14 cellular contexts compared by ENCODE assay signal in genomic region chr17:65166785-65167184, GRCh38. TPM values are rescaled to one million over a fixed set of nuclear protein-coding genes. Genes with fewer than 3 reads are reported as not detected.
DNase-seq lines count a peak whose midpoint lies in the region; ATAC-seq and TF ChIP-seq lines count a peak whose summit lies in the region.
"Had no signal": no experiment of that assay in that cellular context is flagged by ENCODE, and none has a peak within 500 bp of the region (broad histone marks: within the 10 kb centered on the region; RNA-seq: fewer than 3 reads in every experiment).

No MANE protein-coding gene starts in this region.

- no peaks in the 10 kb centered on the region for H3K27me3 Mint-ChIP-seq in type B pancreatic cell

- peak overlapping the region; percentile 62 for H3K27ac Mint-ChIP-seq in type B pancreatic cell
- H3K27ac Mint-ChIP-seq: CD4-positive, CD25-positive, alpha-beta regulatory T cell; HFFc6 had no signal

- intact Hi-C loops in left ventricle myocardium superior (cut with micrococcal nuclease): no loop called here

- ATAC-seq in left ventricle myocardium superior: no peak
- ATAC-seq: HepG2 had no signal

- in situ Hi-C loops in ACHN (cut with HindIII; ENCODE audit: low pct_ligation_motif_present, low pct_unique_long_range_greater_than_20kb, low sequenced_read_pairs): no loop called here

- H3K4me3 Mint-ChIP-seq in type B pancreatic cell: peak overlapping the region; percentile 45
- H3K4me3 Mint-ChIP-seq: CD4-positive, CD25-positive, alpha-beta regulatory T cell; HFFc6 had no signal

- H3K9me3 Mint-ChIP-seq in type B pancreatic cell: no peaks in the 10 kb centered on the region
- H3K9me3 Mint-ChIP-seq: CD4-positive, CD25-positive, alpha-beta regulatory T cell; HFFc6 had no signal

- H3K36me3 Mint-ChIP-seq in type B pancreatic cell: no peaks in the 10 kb centered on the region
- H3K36me3 Mint-ChIP-seq: CD4-positive, CD25-positive, alpha-beta regulatory T cell had no signal

- peaks cover 6% of the 10 kb centered on the region for H3K4me1 Mint-ChIP-seq in type B pancreatic cell (ENCODE audit: unreplicated experiment)

- DNase-seq in NCI-H1694 treated with DMSO at 0.1 percent for 48 hours (lab: John Stamatoyannopoulos, UW) (peak; percentile 7), NCI-H1694 (lab: John Stamatoyannopoulos, UW) (no peak), amniotic epithelial cell (ENCODE audit: low read depth) (peak; percentile 6), left kidney (ENCODE audit: low read depth, low spot score) (peak; percentile 34), type B pancreatic cell (ENCODE audit: extremely low spot score, unreplicated experiment) (no peak), left ventricle myocardium superior (no peak), ACHN (no peak), SK-N-DZ (ENCODE audit: low spot score) (no peak)
- DNase-seq: Calu3; CD4-positive, CD25-positive, alpha-beta regulatory T cell; DMS 273 treated with DMSO at 0.1 percent for 48 hours; HCEC 1CT; HFFc6 had no signal

- TF ChIP-seq CTCF in type B pancreatic cell (conservative IDR thresholded peaks at IDR 0.05): no peak

RNA-seq across cellular contexts. Expression of gene RGS9, which starts 29.6 kb away (rescaled TPM):
- total RNA-seq in type B pancreatic cell (ENCODE audit: low replicate concordance) (5.1 and 5.5 TPM in 2 replicates), left ventricle myocardium superior (2.0 TPM)
- 9.5 and 11.6 TPM in 2 replicates for polyA plus RNA-seq in SK-N-DZ (2014; cell fraction: cytosol; rRNA removed)
- polyA plus RNA-seq in SK-N-DZ (2014; cell fraction: nucleus; rRNA removed): 5.3 and 5.7 TPM in 2 replicates

Comparison
In these comparisons a context has a peak if more than half of its experiments do, and no peak if none do; other contexts are left out.
1. DNase-seq: peak in NCI-H1694 treated with DMSO at 0.1 percent for 48 hours (single experiment), amniotic epithelial cell (single experiment) and left kidney (single experiment); none in NCI-H1694 (single experiment), type B pancreatic cell (single experiment), left ventricle myocardium superior (single experiment), ACHN (single experiment) and SK-N-DZ (single experiment).